ENCODE assay signal across 1 cellular context in the genomic region with DNA sequence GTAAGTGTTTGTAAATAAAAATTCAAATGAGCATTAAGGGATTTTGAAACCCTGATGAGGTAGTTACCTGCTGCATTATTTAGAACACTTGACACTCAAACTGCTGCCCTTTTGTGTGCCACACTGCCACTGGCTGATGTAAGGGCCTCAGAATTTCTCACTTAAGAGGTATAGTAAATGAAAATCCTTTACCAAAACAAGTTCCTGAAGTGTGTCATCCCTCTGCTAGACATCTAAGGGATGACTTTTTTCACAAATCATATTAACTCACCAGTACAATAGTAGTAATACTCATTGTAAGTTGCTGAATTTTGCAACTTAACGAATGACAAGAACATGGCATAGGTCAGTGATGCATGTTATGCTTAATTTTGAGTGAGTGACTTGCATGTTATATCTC.
TF ChIP-seq lines count a peak whose summit lies in the region.

No MANE protein-coding gene starts in this region.

TF ChIP-seq in IMR-90, 13 proteins besides CTCF, POLR2A, EP300 and RAD21:
- TF ChIP-seq MAZ (IDR thresholded peaks at IDR 0.05; ENCODE audit: borderline replicate concordance, low read depth, low read length) (no peak), FOS (IDR thresholded peaks at IDR 0.05; ENCODE audit: low read depth, low read length) (no peak), RFX5 (IDR thresholded peaks at IDR 0.05; ENCODE audit: low read depth, low read length) (no peak)
